ENCODE assay signal across 18 cellular contexts in the genomic region with DNA sequence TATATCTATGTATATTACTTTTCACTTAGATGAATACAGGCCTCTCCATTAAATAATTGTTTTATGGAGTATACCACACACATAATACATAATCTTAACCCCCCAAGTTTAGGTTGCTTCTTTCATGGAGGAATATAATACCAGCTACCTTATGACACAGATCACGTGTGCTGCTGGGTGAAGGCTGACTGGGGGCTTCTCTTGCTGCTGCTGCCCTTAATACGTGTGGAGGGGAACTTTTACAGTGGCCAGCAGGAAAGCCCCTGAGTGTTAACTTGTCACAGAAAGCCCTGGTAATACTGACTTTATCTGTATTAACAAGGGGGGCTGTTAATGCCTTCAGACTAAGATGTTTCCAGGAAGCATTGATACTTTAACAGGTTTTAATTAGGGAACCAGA.
"Had no signal": no experiment of that assay in that cellular context is flagged by ENCODE, and none has a peak within 500 bp of the region (broad histone marks: within the 10 kb centered on the region; RNA-seq: fewer than 3 reads in every experiment).

No MANE protein-coding gene starts in this region.

- H3K36me3 ChIP-seq: thyroid gland had no signal

- H3K27me3 Mint-ChIP-seq: progenitor cell of endocrine pancreas had no signal

- H3K4me3 ChIP-seq: coronary artery, heart left ventricle, mucosa of descending colon, thyroid gland had no signal

- H3K9me3 ChIP-seq: heart left ventricle, mucosa of descending colon, thyroid gland had no signal

- DNase-seq: activated CD4-positive, alpha-beta T cell treated with anti-CD3 and anti-CD28 coated beads for 48 hours; activated CD8-positive, alpha-beta T cell treated with anti-CD3 and anti-CD28 coated beads for 36 hours; aorta; heart left ventricle; islet precursor cell; left colon; mesenchymal stem cell; mucosa of descending colon; naive B cell; stimulated activated CD4-positive, alpha-beta T cell treated with anti-CD3 and anti-CD28 coated beads, Interleukin-4, amount 100 ng/mL, for 24 hours; SW 1271; T-helper 17 cell had no signal

- H3K36me3 Mint-ChIP-seq: activated naive CD4-positive, alpha-beta T cell treated with anti-CD3 and anti-CD28 coated beads, Interleukin-2, amount 50 U/mL, for 72 hours; naive B cell had no signal

- H3K4me1 ChIP-seq: thyroid gland had no signal

- H3K4me3 Mint-ChIP-seq: activated CD8-positive, alpha-beta T cell treated with anti-CD3 and anti-CD28 coated beads for 36 hours; naive B cell; stimulated activated naive CD8-positive, alpha-beta T cell treated with anti-CD3 and anti-CD28 coated beads, Interleukin-15, Interleukin-2, amounts not matched to agents 100 ng/mL and 50 ng/mL, for 24 hours; T-helper 17 cell had no signal

- H3K27ac Mint-ChIP-seq: activated CD8-positive, alpha-beta T cell treated with anti-CD3 and anti-CD28 coated beads for 36 hours; activated naive CD4-positive, alpha-beta T cell treated with anti-CD3 and anti-CD28 coated beads, Interleukin-2, amount 50 U/mL, for 72 hours; naive B cell; progenitor cell of endocrine pancreas; stimulated activated naive CD8-positive, alpha-beta T cell treated with anti-CD3 and anti-CD28 coated beads, Interleukin-15, Interleukin-2, amounts not matched to agents 100 ng/mL and 50 ng/mL, for 24 hours; T-helper 17 cell had no signal

- H3K27ac ChIP-seq: epithelial cell of prostate, heart left ventricle, thyroid gland had no signal

- H3K9me3 Mint-ChIP-seq: activated naive CD4-positive, alpha-beta T cell treated with anti-CD3 and anti-CD28 coated beads, Interleukin-2, amount 50 U/mL, for 72 hours had no signal

- H3K4me1 Mint-ChIP-seq: naive B cell, T-helper 17 cell had no signal

- H3K27me3 ChIP-seq: heart left ventricle, thyroid gland had no signal
